9 cellular contexts compared by ENCODE assay signal in genomic region chr17:10127819-10128375, GRCh38.
A peak's percentile ranks its signal among the peaks of the same experiment; 100 is the strongest.
DNase-seq lines count a peak whose midpoint lies in the region; ATAC-seq and TF ChIP-seq lines count a peak whose summit lies in the region.
"Had no signal": no experiment of that assay in that cellular context is flagged by ENCODE, and none has a peak within 500 bp of the region (broad histone marks: within the 10 kb centered on the region; RNA-seq: fewer than 3 reads in every experiment).

No MANE protein-coding gene starts in this region.

- TF ChIP-seq CTCF in brain (conservative IDR thresholded peaks at IDR 0.05) (no peak), SK-N-SH (IDR thresholded peaks at IDR 0.05) (no peak)

- H3K27ac ChIP-seq in GM23248 (peak overlapping the region; percentile 98), skin epidermis (peak overlapping the region in 19 of 21 experiments; percentile 12 to 84 (median 65)), SK-N-SH (ENCODE audit: low read depth in 2 of 2, low read length in 1 of 2) (no peak overlapping the region)
- no peak overlapping the region for H3K27ac ChIP-seq in effector memory CD4-positive, alpha-beta T cell (ENCODE audit: insufficient read depth, low read length, poor library complexity, severe bottlenecking)

- H3F3A ChIP-seq in GM23248 (ENCODE audit: insufficient read depth) = peaks cover 41% of the 10 kb centered on the region
- no peaks in the 10 kb centered on the region for H3F3A ChIP-seq in SK-N-SH (replicated peaks; ENCODE audit: insufficient read depth)

- POLR2A ChIA-PET in SK-N-SH (lab: Yijun Ruan, JAX) = no interaction called here

- H3K4me1 Mint-ChIP-seq in brain = peaks cover 28% of the 10 kb centered on the region

- H3K4me3 Mint-ChIP-seq in brain = peak overlapping the region in 3 of 5 experiments; percentile 21 to 62 (median 49)

- peak overlapping the region in 4 of 5 experiments; percentile 41 to 90 (median 80) for H3K27ac Mint-ChIP-seq in brain

- H2AFZ ChIP-seq in GM23248 (peak overlapping the region; percentile 70), SK-N-SH (ENCODE audit: low read depth) (no peak overlapping the region)

- H3K79me2 ChIP-seq in GM23248 (ENCODE audit: insufficient read depth) (no peaks in the 10 kb centered on the region), SK-N-SH (ENCODE audit: insufficient read depth) (no peaks in the 10 kb centered on the region)

- no peaks in the 10 kb centered on the region for H3K36me3 Mint-ChIP-seq in brain

- in situ Hi-C loops in GM23248 (cut with MboI) = no loop called here

- H3K27me3 Mint-ChIP-seq in brain = no peaks in the 10 kb centered on the region

- H3K9ac ChIP-seq in GM23248 (peak overlapping the region; percentile 85), SK-N-SH (no peak overlapping the region)

- CTCF ChIA-PET in SK-N-SH (lab: Yijun Ruan, JAX) = no interaction called here

- TF ChIP-seq RAD21 in SK-N-SH (IDR thresholded peaks at IDR 0.05; ENCODE audit: low read length) = no peak

- TF ChIP-seq EP300 in SK-N-SH (IDR thresholded peaks at IDR 0.05; ENCODE audit: borderline replicate concordance in 1 of 2, low read depth in 1 of 2, low read length in 1 of 2) = no peak

- WGBS in GM23248 (ENCODE audit: low coverage in 1 of 2, low lambda C conversion rate in 2 of 2, missing lambda C conversion rate in 2 of 2), 2 experiments = 1% methylated on average over 14 to 17 of the region's 17 CpGs
- 35% methylated on average over 4 of the region's 17 CpGs for WGBS in SK-N-SH (ENCODE audit: low lambda C conversion rate)

- no peaks in the 10 kb centered on the region for H3K36me3 ChIP-seq in GM23248 (ENCODE audit: low read depth)
- no peaks in the 10 kb centered on the region for H3K36me3 ChIP-seq in effector memory CD4-positive, alpha-beta T cell (ENCODE audit: control insufficient read depth, insufficient read depth, low read length)
- no peaks in the 10 kb centered on the region for H3K36me3 ChIP-seq in SK-N-SH (replicated peaks in 1 of 2; ENCODE audit: control insufficient read depth in 1 of 2, insufficient read depth in 2 of 2, low read length in 1 of 2)

- peaks cover 0 to 10% (median 0%) of the 10 kb centered on the region in 5 experiments for H3K9me3 Mint-ChIP-seq in brain

- H3K27me3 ChIP-seq in GM23248 (replicated peaks; ENCODE audit: insufficient read depth) = no peaks in the 10 kb centered on the region
- no peaks in the 10 kb centered on the region for H3K27me3 ChIP-seq in effector memory CD4-positive, alpha-beta T cell (replicated peaks; ENCODE audit: control insufficient read depth, insufficient read depth, low read length, poor library complexity, severe bottlenecking)
- H3K27me3 ChIP-seq in SK-N-SH (ENCODE audit: insufficient read depth) = no peaks in the 10 kb centered on the region

- H3K4me1 ChIP-seq in GM23248 (ENCODE audit: insufficient read depth) (peaks cover 55% of the 10 kb centered on the region), SK-N-SH (ENCODE audit: control insufficient read depth in 1 of 2, insufficient read depth in 2 of 2, low read depth in 1 of 2, low read length in 1 of 2) (peaks cover 0 to 18% of the 10 kb centered on the region in 2 experiments; a peak in 1 of 4 replicates)
- H3K4me1 ChIP-seq in effector memory CD4-positive, alpha-beta T cell (ENCODE audit: control insufficient read depth, insufficient read depth, low read length, poor library complexity, severe bottlenecking) = no peaks in the 10 kb centered on the region

- DNase-seq in GM23248 = peak; percentile 98
- peak; percentile 96 for DNase-seq in islet precursor cell
- DNase-seq in effector memory CD4-positive, alpha-beta T cell = no peak
- DNase-seq in SK-N-SH = no peak

- no peaks in the 10 kb centered on the region for H3K9me2 ChIP-seq in GM23248 (ENCODE audit: insufficient read depth)
- no peaks in the 10 kb centered on the region for H3K9me2 ChIP-seq in SK-N-SH

- H4K20me1 ChIP-seq in GM23248 (ENCODE audit: insufficient read depth) (no peaks in the 10 kb centered on the region), SK-N-SH (ENCODE audit: insufficient read depth) (no peaks in the 10 kb centered on the region)

- H3K4me3 ChIP-seq in GM23248 = peak overlapping the region; percentile 62
- no peak overlapping the region for H3K4me3 ChIP-seq in skin epidermis
- H3K4me3 ChIP-seq in effector memory CD4-positive, alpha-beta T cell (ENCODE audit: insufficient read depth, low read depth, low read length, poor library complexity, severe bottlenecking) = no peak overlapping the region
- no peak overlapping the region for H3K4me3 ChIP-seq in SK-N-SH (ENCODE audit: low read depth in 2 of 2, low read length in 1 of 2)
- H3K4me3 ChIP-seq: GM12878 had no signal

- H3K4me2 ChIP-seq in GM23248 (ENCODE audit: unreplicated experiment) = peak overlapping the region; percentile 83
- no peak overlapping the region for H3K4me2 ChIP-seq in SK-N-SH

- H3K9me3 ChIP-seq in GM23248 (ENCODE audit: low read depth) = no peaks in the 10 kb centered on the region
- H3K9me3 ChIP-seq in effector memory CD4-positive, alpha-beta T cell (ENCODE audit: control insufficient read depth, low read length) = no peaks in the 10 kb centered on the region
- no peaks in the 10 kb centered on the region for H3K9me3 ChIP-seq in SK-N-SH

- no peak for ATAC-seq in HG02981 (IDR thresholded peaks at IDR 0.05; ENCODE audit: unreplicated experiment)
- no peak for ATAC-seq in GM21515 (IDR thresholded peaks at IDR 0.05; ENCODE audit: unreplicated experiment)

TF ChIP-seq in SK-N-SH, 30 proteins besides CTCF, POLR2A, EP300 and RAD21:
- TF ChIP-seq USF1 (IDR thresholded peaks at IDR 0.05; ENCODE audit: borderline replicate concordance, low read depth) (no peak), POLR2AphosphoS5 (IDR thresholded peaks at IDR 0.05; ENCODE audit: low read depth, low read length) (no peak), USF2 (IDR thresholded peaks at IDR 0.05; ENCODE audit: borderline replicate concordance, low read depth, low read length) (no peak), TCF12 (IDR thresholded peaks at IDR 0.05) (no peak), EZH2phosphoT487 (IDR thresholded peaks at IDR 0.05; ENCODE audit: borderline replicate concordance, low read depth) (no peak)
TF ChIP-seq in SK-N-SH: peak in this region for 0.

Comparison
In these comparisons a context has a peak if more than half of its experiments do, and no peak if none do; other contexts are left out.
1. DNase-seq: peak in GM23248 (single experiment) and islet precursor cell (single experiment); none in effector memory CD4-positive, alpha-beta T cell (0 of 3) and SK-N-SH (single experiment).
2. H3K27ac ChIP-seq: peak in GM23248 (single experiment) and skin epidermis (19 of 21); none in effector memory CD4-positive, alpha-beta T cell (single experiment) and SK-N-SH (0 of 2).